In genomic region chr6:143656026-143656425, GRCh38 we compare ENCODE assay signal across 29 cellular contexts.
"Had no signal": no experiment of that assay in that cellular context is flagged by ENCODE, and none has a peak within 500 bp of the region (broad histone marks: within the 10 kb centered on the region; RNA-seq: fewer than 3 reads in every experiment).

No MANE protein-coding gene starts in this region.

- H3K4me3 ChIP-seq: adrenal gland, body of pancreas, esophagus squamous epithelium, gastroesophageal sphincter had no signal

- H3K36me3 ChIP-seq: adrenal gland, esophagus squamous epithelium, gastroesophageal sphincter had no signal

- FAIRE-seq: colon, endometrium, endothelial cell of umbilical vein had no signal

- H3K27ac ChIP-seq: adrenal gland, body of pancreas, epithelial cell of prostate, esophagus squamous epithelium, gastroesophageal sphincter had no signal

- H3K27me3 ChIP-seq: adrenal gland, body of pancreas, esophagus squamous epithelium, gastroesophageal sphincter had no signal

- DNase-seq: activated B cell treated with CpG ODN at 0.5 μM for 24 hours; activated CD4-positive, alpha-beta T cell treated with anti-CD3 and anti-CD28 coated beads for 48 hours; activated CD4-positive, alpha-beta T cell treated with anti-CD3 and anti-CD28 coated beads, Interleukin-2, amount 50 U/mL, for 1 hour; activated CD4-positive, alpha-beta T cell treated with anti-CD3 and anti-CD28 coated beads, Interleukin-2, amount 50 U/mL, for 48 hours; activated CD8-positive, alpha-beta memory T cell treated with anti-CD3 and anti-CD28 coated beads for 24 hours; activated CD8-positive, alpha-beta T cell treated with anti-CD3 and anti-CD28 coated beads for 36 hours; activated effector memory CD4-positive, alpha-beta T cell treated with anti-CD3 and anti-CD28 coated beads, Interleukin-2, amount 50 U/mL, for 16 hours; activated naive CD4-positive, alpha-beta T cell treated with anti-CD3 and anti-CD28 coated beads for 36 hours; activated naive CD8-positive, alpha-beta T cell treated with anti-CD3 and anti-CD28 coated beads for 36 hours; activated naive CD8-positive, alpha-beta T cell treated with anti-CD3 and anti-CD28 coated beads, Interleukin-2, amount 50 U/mL, for 24 hours; activated T-cell treated with anti-CD3 and anti-CD28 coated beads, Interleukin-2, amount 50 U/mL, for 4 hours; adrenal gland; amygdala; aorta; body of pancreas; caudate nucleus; cortex of kidney; dermis blood vessel endothelial cell; effector CD8-positive, alpha-beta T cell; esophagus squamous epithelium; foreskin melanocyte; T-helper 2 cell had no signal

- H3K4me1 ChIP-seq: adrenal gland, body of pancreas had no signal

- ATAC-seq: activated CD4-positive, CD25-positive, alpha-beta regulatory T cell treated with anti-CD3 and anti-CD28 coated beads, Interleukin-2, amount 50 U/mL, for 24 hours; activated CD8-positive, alpha-beta T cell treated with anti-CD3 and anti-CD28 coated beads for 36 hours; activated naive CD8-positive, alpha-beta T cell treated with anti-CD3 and anti-CD28 coated beads, Interleukin-2, amount 50 U/mL, for 24 hours; activated T-cell treated with anti-CD3 and anti-CD28 coated beads, Interleukin-2, amount 50 U/mL, for 4 hours; activated T-helper 17 cell treated with anti-CD3 and anti-CD28 coated beads, Interleukin-2, amount 50 U/mL, for 72 hours; body of pancreas; gastroesophageal sphincter had no signal

- H3K9me3 ChIP-seq: adrenal gland, body of pancreas had no signal
